In genomic region chr2:188512456-188512855, GRCh38 we compare ENCODE assay signal across 7 cellular contexts.
A peak's percentile ranks its signal among the peaks of the same experiment; 100 is the strongest.
DNase-seq lines count a peak whose midpoint lies in the region; ATAC-seq and TF ChIP-seq lines count a peak whose summit lies in the region.

No MANE protein-coding gene starts in this region.

- H3K4me1 Mint-ChIP-seq in osteocyte (ENCODE audit: unreplicated experiment): peaks cover 5% of the 10 kb centered on the region

- no peaks in the 10 kb centered on the region for H3K27me3 Mint-ChIP-seq in osteocyte (ENCODE audit: unreplicated experiment)

- in situ Hi-C loops in GM13977 (cut with MboI; ENCODE audit: low pct_unique_long_range_greater_than_20kb, low sequenced_read_pairs, unreplicated experiment): loop anchor here (25.0 kb wide), 1 partner anchor 900 kb away; no protein-coding TSS in a partner anchor

- ATAC-seq in HG03175 (IDR thresholded peaks at IDR 0.05; ENCODE audit: unreplicated experiment): peak; percentile 72

- TF ChIP-seq CTCF in GM13977 (IDR thresholded peaks at IDR 0.05; ENCODE audit: extremely low read depth, insufficient read depth, missing control alignments) (peak; percentile 42), osteocyte (IDR thresholded peaks at IDR 0.05) (peak; percentile 73)

- H3K4me3 Mint-ChIP-seq in osteocyte (ENCODE audit: unreplicated experiment): no peak overlapping the region

- H3K36me3 Mint-ChIP-seq in osteocyte (ENCODE audit: unreplicated experiment): peaks cover 4% of the 10 kb centered on the region

- DNase-seq in GM13977 (ENCODE audit: low spot score) (no peak), NCI-H774 (lab: John Stamatoyannopoulos, UW) (peak; percentile 58), dermis blood vessel endothelial cell (peak; percentile 73), osteocyte (ENCODE audit: extremely low spot score, unreplicated experiment) (no peak), mesenteric fat pad (ENCODE audit: low spot score) (no peak)
- DNase-seq in stimulated activated CD4-positive, alpha-beta T cell treated with anti-CD3 and anti-CD28 coated beads, Interleukin-4, amount 100 ng/mL, for 1 hour: no peak

- H3K27ac Mint-ChIP-seq in osteocyte (ENCODE audit: unreplicated experiment): no peak overlapping the region

- H3K9me3 Mint-ChIP-seq in osteocyte (ENCODE audit: unreplicated experiment): no peaks in the 10 kb centered on the region

Comparison
In these comparisons a context has a peak if more than half of its experiments do, and no peak if none do; other contexts are left out.
1. DNase-seq: peak in NCI-H774 (single experiment) and dermis blood vessel endothelial cell (single experiment); none in GM13977 (single experiment), osteocyte (single experiment), stimulated activated CD4-positive, alpha-beta T cell treated with anti-CD3 and anti-CD28 coated beads, Interleukin-4, amount 100 ng/mL, for 1 hour (single experiment) and mesenteric fat pad (single experiment).